22 cellular contexts compared by ENCODE assay signal in genomic region chr18:48167901-48168300, GRCh38.
DNase-seq lines count a peak whose midpoint lies in the region; ATAC-seq and TF ChIP-seq lines count a peak whose summit lies in the region.
"Had no signal": no experiment of that assay in that cellular context is flagged by ENCODE, and none has a peak within 500 bp of the region (broad histone marks: within the 10 kb centered on the region; RNA-seq: fewer than 3 reads in every experiment).

No MANE protein-coding gene starts in this region.

- peaks cover 0 to 8% (median 5%) of the 10 kb centered on the region in 7 donors for H3K4me1 Mint-ChIP-seq in naive thymus-derived CD4-positive, alpha-beta T cell

- H3K4me3 ChIP-seq in duodenal mucosa (ENCODE audit: low read depth in 1 of 2, low read length in 2 of 2) (peak overlapping the region in 1 of 2 donors; percentile 47), mucosa of descending colon (no peak overlapping the region), spleen (no peak overlapping the region)
- no peak overlapping the region for H3K4me3 ChIP-seq in naive thymus-derived CD4-positive, alpha-beta T cell (ENCODE audit: low read length)
- H3K4me3 ChIP-seq: GM23248 had no signal

- H3K27me3 Mint-ChIP-seq in naive thymus-derived CD4-positive, alpha-beta T cell, result peaks cover 0 to 24% (median 4%) of the 10 kb centered on the region in 5 donors

- POLR2A ChIA-PET in naive thymus-derived CD4-positive, alpha-beta T cell (lab: Charles Lee), result no interaction called here

- H3K27ac ChIP-seq in duodenal mucosa (ENCODE audit: low read depth, low read length) (peak overlapping the region; percentile 64), spleen (peak overlapping the region in 7 of 8 donors; percentile 47 to 90 (median 85))
- no peak overlapping the region for H3K27ac ChIP-seq in naive thymus-derived CD4-positive, alpha-beta T cell (ENCODE audit: low read depth, low read length)
- H3K27ac ChIP-seq: GM23248 had no signal

- H3K36me3 Mint-ChIP-seq in naive thymus-derived CD4-positive, alpha-beta T cell, result no peaks in the 10 kb centered on the region
- H3K36me3 Mint-ChIP-seq: T-cell had no signal

- no peaks in the 10 kb centered on the region for H3K9me3 ChIP-seq in duodenal mucosa (ENCODE audit: control insufficient read depth in 1 of 2, low read length in 2 of 2)
- H3K9me3 ChIP-seq in mucosa of descending colon, result no peaks in the 10 kb centered on the region
- H3K9me3 ChIP-seq in spleen, result no peaks in the 10 kb centered on the region
- no peaks in the 10 kb centered on the region for H3K9me3 ChIP-seq in naive thymus-derived CD4-positive, alpha-beta T cell (ENCODE audit: control insufficient read depth in 2 of 3, low read length in 3 of 3)

- TF ChIP-seq CTCF in mucosa of descending colon (IDR thresholded peaks at IDR 0.05) (no peak), spleen (IDR thresholded peaks at IDR 0.05 in 8 of 11, conservative IDR thresholded peaks at IDR 0.05 in 3 of 11) (no peak), omental fat pad (IDR thresholded peaks at IDR 0.05) (no peak)

- peaks cover 50% of the 10 kb centered on the region in 2 donors for H3K4me1 ChIP-seq in duodenal mucosa (ENCODE audit: control insufficient read depth in 1 of 2, insufficient read depth in 2 of 2, low read length in 2 of 2)
- H3K4me1 ChIP-seq in mucosa of descending colon (ENCODE audit: low read depth), result peaks cover 44% of the 10 kb centered on the region
- H3K4me1 ChIP-seq in spleen, result peaks cover 11 to 82% (median 61%) of the 10 kb centered on the region in 6 donors
- no peaks in the 10 kb centered on the region for H3K4me1 ChIP-seq in naive thymus-derived CD4-positive, alpha-beta T cell (ENCODE audit: control insufficient read depth in 2 of 2, insufficient read depth in 2 of 2, low read length in 2 of 2)

- ATAC-seq in mucosa of descending colon, result peak; percentile 84
- no peak for ATAC-seq in omental fat pad (ENCODE audit: low FRiP score)
- no peak for ATAC-seq in naive thymus-derived CD4-positive, alpha-beta T cell
- ATAC-seq: T-cell had no signal

- DNase-seq in SW480 (ENCODE audit: low spot score), result peak; percentile 36
- DNase-seq in mucosa of descending colon, result peak; percentile 88 to 92 (median 88)
- no peak for DNase-seq in spleen
- no peak for DNase-seq in NCI-H2029 (lab: John Stamatoyannopoulos, UW)
- no peak for DNase-seq in omental fat pad (ENCODE audit: low spot score)
- DNase-seq in stimulated activated CD4-positive, alpha-beta T cell treated with anti-CD3 and anti-CD28 coated beads, Interleukin-1b, Interleukin-23, amount 100 ng/mL, for 48 hours, result no peak
- no peak for DNase-seq in naive thymus-derived CD4-positive, alpha-beta T cell
- DNase-seq: activated CD4-positive, alpha-beta T cell treated with anti-CD3 and anti-CD28 coated beads, Interleukin-2, amount 50 U/mL, for 48 hours; activated gamma-delta T cell treated with Interleukin-2 at 50 U/mL for 16 hours; anterior cingulate cortex; EL; GM23248; Karpas-422; mammary epithelial cell; NCI-H1092 treated with DMSO at 0.1 percent for 48 hours; NCI-H2107; NCI-H510A; stimulated activated naive CD4-positive, alpha-beta T cell treated with Interleukin-2 at 50 U/mL for 16 hours; T-cell; trophoblast cell had no signal

- 55 to 76% (median 57%) methylated on average over 5 of the region's 5 CpGs for WGBS in spleen, 5 donors

- H3K27ac Mint-ChIP-seq in naive thymus-derived CD4-positive, alpha-beta T cell, result no peak overlapping the region
- H3K27ac Mint-ChIP-seq: T-cell had no signal

- no peaks in the 10 kb centered on the region for H3K36me3 ChIP-seq in duodenal mucosa (ENCODE audit: control insufficient read depth in 1 of 2, insufficient read depth in 2 of 2, low read length in 2 of 2)
- no peaks in the 10 kb centered on the region for H3K36me3 ChIP-seq in mucosa of descending colon (ENCODE audit: low read depth)
- H3K36me3 ChIP-seq in spleen, result no peaks in the 10 kb centered on the region
- H3K36me3 ChIP-seq in naive thymus-derived CD4-positive, alpha-beta T cell (ENCODE audit: control insufficient read depth in 2 of 3, insufficient read depth in 3 of 3, low read length in 3 of 3), result no peaks in the 10 kb centered on the region

- CTCF ChIA-PET in naive thymus-derived CD4-positive, alpha-beta T cell (lab: Charles Lee), result no interaction called here

- peak overlapping the region in 1 of 2 donors; percentile 46 for H3K9ac ChIP-seq in duodenal mucosa (ENCODE audit: low read depth in 1 of 2, low read length in 2 of 2)
- H3K9ac ChIP-seq: GM23248 had no signal

- no peak for TF ChIP-seq POLR2A in spleen (IDR thresholded peaks at IDR 0.05)

- intact Hi-C loops in mucosa of descending colon (cut with DNase I, micrococcal nuclease), result no loop called here
- intact Hi-C loops in spleen (cut with DNase I; ENCODE audit: low total_unique reads), result no loop called here
- intact Hi-C loops in naive thymus-derived CD4-positive, alpha-beta T cell (cut with micrococcal nuclease), result no loop called here

- no peak overlapping the region for H3K4me3 Mint-ChIP-seq in naive thymus-derived CD4-positive, alpha-beta T cell

- H3K27me3 ChIP-seq in duodenal mucosa (ENCODE audit: control insufficient read depth in 1 of 2, insufficient read depth in 2 of 2, low read length in 2 of 2), result no peaks in the 10 kb centered on the region
- peaks cover 0 to 3% (median 0%) of the 10 kb centered on the region in 7 donors for H3K27me3 ChIP-seq in spleen (replicated peaks in 1 of 7)
- no peaks in the 10 kb centered on the region for H3K27me3 ChIP-seq in naive thymus-derived CD4-positive, alpha-beta T cell (ENCODE audit: control insufficient read depth in 2 of 2, insufficient read depth in 2 of 2, low read length in 2 of 2)

- no peaks in the 10 kb centered on the region for H3K9me3 Mint-ChIP-seq in naive thymus-derived CD4-positive, alpha-beta T cell
- H3K9me3 Mint-ChIP-seq: neural crest cell, T-cell had no signal

Comparison
In these comparisons a context has a peak if more than half of its experiments do, and no peak if none do; other contexts are left out.
1. DNase-seq: peak in SW480 (single experiment) and mucosa of descending colon (3 of 3); none in spleen (single experiment), NCI-H2029 (single experiment), omental fat pad (single experiment), stimulated activated CD4-positive, alpha-beta T cell treated with anti-CD3 and anti-CD28 coated beads, Interleukin-1b, Interleukin-23, amount 100 ng/mL, for 48 hours (single experiment) and naive thymus-derived CD4-positive, alpha-beta T cell (0 of 9).